ENCODE assay signal across 8 cellular contexts in the genomic region with DNA sequence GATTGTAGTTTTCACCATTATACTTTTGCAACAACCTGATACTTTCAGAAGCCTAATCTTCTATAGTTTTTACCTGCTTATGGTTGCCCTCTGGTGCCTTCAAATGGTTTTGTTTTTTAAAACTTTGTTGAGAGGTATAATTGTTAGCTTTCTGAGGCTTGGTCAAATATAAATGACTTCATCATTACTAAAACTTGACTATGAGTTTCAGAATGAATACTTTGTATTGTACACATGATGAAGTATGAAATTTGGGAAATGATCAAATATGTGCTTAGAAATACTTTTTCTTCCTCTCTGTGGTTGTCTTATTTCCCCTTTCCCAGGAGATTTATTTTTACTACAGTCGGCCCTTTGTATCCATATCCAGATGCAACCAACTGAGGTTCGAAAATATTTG.
DNase-seq lines count a peak whose midpoint lies in the region; ATAC-seq, FAIRE-seq and TF ChIP-seq lines count a peak whose summit lies in the region.

No MANE protein-coding gene starts in this region.

- DNase-seq in A172 (ENCODE audit: low spot score) = peak; percentile 38
- DNase-seq in K562 (ENCODE audit: extremely low read depth in 1 of 4, low spot score in 3 of 4) = no peak
- no peak for DNase-seq in occipital lobe (lab: John Stamatoyannopoulos, UW)
- DNase-seq in SKM-1 (lab: John Stamatoyannopoulos, UW; ENCODE audit: unreplicated experiment) = no peak
- no peak for DNase-seq in activated CD8-positive, alpha-beta memory T cell treated with anti-CD3 and anti-CD28 coated beads, Interleukin-2, amount 50 U/mL, for 48 hours

- no peaks in the 10 kb centered on the region for H3K9me1 ChIP-seq in K562 (ENCODE audit: control insufficient read depth, insufficient read depth, low read length)

- H3K4me2 ChIP-seq in K562 (ENCODE audit: insufficient read depth, low read length) = no peak overlapping the region

- CTCF ChIA-PET in K562 (lab: Yijun Ruan, JAX; ENCODE audit: low intra/inter-chr PET ratio) = interaction anchor here (1.0 kb wide), 1 partner anchor 154 kb away, joined by 3 read pairs; no protein-coding TSS in a partner anchor

- H3K9me3 ChIP-seq in K562 (replicated peaks; ENCODE audit: control insufficient read depth, insufficient read depth, low read depth, low read length) = no peaks in the 10 kb centered on the region; the same call in 1 of the 2 replicates

- no peak overlapping the region for H2AFZ ChIP-seq in K562 (ENCODE audit: low read depth, low read length)

- BruUV-seq in K562 (replicated peaks; lab: Mats Ljungman, UMichigan) = no TSS peak

- intact Hi-C loops in K562 (cut with micrococcal nuclease) = loop anchor here (5.0 kb wide), 1 partner anchor 156 kb away; no protein-coding TSS in a partner anchor

- no peaks in the 10 kb centered on the region for H4K20me1 ChIP-seq in K562 (replicated peaks; ENCODE audit: control insufficient read depth, insufficient read depth, low read length)

- WGBS in K562 (ENCODE audit: insufficient coverage, low coverage, missing lambda C conversion rate) = 0% methylated on average over 2 of the region's 2 CpGs

- POLR2A ChIA-PET in K562 (lab: Yijun Ruan, JAX) = no interaction called here

- H3K27ac ChIP-seq in K562 (ENCODE audit: extremely low read depth, low read depth, low read length) = no peak overlapping the region

- no peak for FAIRE-seq in K562 (lab: Jason Lieb, UNC)

- no peaks in the 10 kb centered on the region for H3K36me3 ChIP-seq in K562 (ENCODE audit: control insufficient read depth, insufficient read depth, low read length)

- H3K9ac ChIP-seq in K562 (ENCODE audit: insufficient read depth in 1 of 2, low read depth in 2 of 2, low read length in 2 of 2) = no peak overlapping the region

- peak in 1 of 2 experiments; percentile 39; a peak in 2 of 4 replicates for TF ChIP-seq RAD21 in K562 (CRISPR knock-in tag; conservative IDR thresholded peaks at IDR 0.05 in 1 of 2, IDR thresholded peaks at IDR 0.05 in 1 of 2)

- no peaks in the 10 kb centered on the region for H3K79me2 ChIP-seq in K562 (ENCODE audit: control insufficient read depth, insufficient read depth, low read length)

- TF ChIP-seq POLR2A in GM18505 (IDR thresholded peaks at IDR 0.05; ENCODE audit: borderline replicate concordance, extremely low read depth, insufficient read depth, insufficient read length) (no peak), K562 (conservative IDR thresholded peaks at IDR 0.05) (no peak)

- no peak for TF ChIP-seq EP300 in K562 (IDR thresholded peaks at IDR 0.05; ENCODE audit: low read length)

- H3K4me1 ChIP-seq in K562 (replicated peaks in 1 of 2; ENCODE audit: control insufficient read depth in 2 of 2, insufficient read depth in 2 of 2, low read length in 2 of 2) = no peaks in the 10 kb centered on the region

- ATAC-seq in GM18505 (IDR thresholded peaks at IDR 0.05; ENCODE audit: unreplicated experiment) = peak; percentile 54
- ATAC-seq in HG03280 (IDR thresholded peaks at IDR 0.05; ENCODE audit: unreplicated experiment) = peak; percentile 66
- ATAC-seq in K562 = peak; percentile 49; the same call in 1 of the 3 replicates
- ATAC-seq in HG02798 (IDR thresholded peaks at IDR 0.05; ENCODE audit: poor library complexity, unreplicated experiment) = no peak

- TF ChIP-seq CTCF in K562 (IDR thresholded peaks at IDR 0.05 in 2 of 3, conservative IDR thresholded peaks at IDR 0.05 in 1 of 3; ENCODE audit: insufficient read depth in 2 of 3, low read depth in 1 of 3, low read length in 3 of 3) = 0 out of 6 replicates have a peak, but pooled peaks of 1 of the 3 experiments have one; percentile 11

- no peaks in the 10 kb centered on the region for H3K27me3 ChIP-seq in K562 (ENCODE audit: control insufficient read depth in 2 of 2, insufficient read depth in 2 of 2, low read length in 2 of 2)

- no peak overlapping the region for H3K4me3 ChIP-seq in K562

- in situ Hi-C loops in K562 (cut with MboI) = no loop called here

TF ChIP-seq in K562, 482 proteins besides CTCF, POLR2A, EP300 and RAD21:
- TF ChIP-seq CAMTA2 (CRISPR knock-in tag; conservative IDR thresholded peaks at IDR 0.05) = no peak
- no peak for TF ChIP-seq ZNF431 (CRISPR knock-in tag; IDR thresholded peaks at IDR 0.05)
- no peak for TF ChIP-seq NCOA4 (IDR thresholded peaks at IDR 0.05; ENCODE audit: partially characterized antibody)
- no peak for TF ChIP-seq PRMT5 (CRISPR knock-in tag; IDR thresholded peaks at IDR 0.05)
- TF ChIP-seq ZC3H11A (IDR thresholded peaks at IDR 0.05; ENCODE audit: low read depth, low read length) = no peak
- no peak for TF ChIP-seq IRF2 (CRISPR knock-in tag; IDR thresholded peaks at IDR 0.05)
- no peak for TF ChIP-seq ATF1 (CRISPR knock-in tag; IDR thresholded peaks at IDR 0.05)
- TF ChIP-seq ATF1 (tag; IDR thresholded peaks at IDR 0.05) = no peak
- TF ChIP-seq, protein P1, sequence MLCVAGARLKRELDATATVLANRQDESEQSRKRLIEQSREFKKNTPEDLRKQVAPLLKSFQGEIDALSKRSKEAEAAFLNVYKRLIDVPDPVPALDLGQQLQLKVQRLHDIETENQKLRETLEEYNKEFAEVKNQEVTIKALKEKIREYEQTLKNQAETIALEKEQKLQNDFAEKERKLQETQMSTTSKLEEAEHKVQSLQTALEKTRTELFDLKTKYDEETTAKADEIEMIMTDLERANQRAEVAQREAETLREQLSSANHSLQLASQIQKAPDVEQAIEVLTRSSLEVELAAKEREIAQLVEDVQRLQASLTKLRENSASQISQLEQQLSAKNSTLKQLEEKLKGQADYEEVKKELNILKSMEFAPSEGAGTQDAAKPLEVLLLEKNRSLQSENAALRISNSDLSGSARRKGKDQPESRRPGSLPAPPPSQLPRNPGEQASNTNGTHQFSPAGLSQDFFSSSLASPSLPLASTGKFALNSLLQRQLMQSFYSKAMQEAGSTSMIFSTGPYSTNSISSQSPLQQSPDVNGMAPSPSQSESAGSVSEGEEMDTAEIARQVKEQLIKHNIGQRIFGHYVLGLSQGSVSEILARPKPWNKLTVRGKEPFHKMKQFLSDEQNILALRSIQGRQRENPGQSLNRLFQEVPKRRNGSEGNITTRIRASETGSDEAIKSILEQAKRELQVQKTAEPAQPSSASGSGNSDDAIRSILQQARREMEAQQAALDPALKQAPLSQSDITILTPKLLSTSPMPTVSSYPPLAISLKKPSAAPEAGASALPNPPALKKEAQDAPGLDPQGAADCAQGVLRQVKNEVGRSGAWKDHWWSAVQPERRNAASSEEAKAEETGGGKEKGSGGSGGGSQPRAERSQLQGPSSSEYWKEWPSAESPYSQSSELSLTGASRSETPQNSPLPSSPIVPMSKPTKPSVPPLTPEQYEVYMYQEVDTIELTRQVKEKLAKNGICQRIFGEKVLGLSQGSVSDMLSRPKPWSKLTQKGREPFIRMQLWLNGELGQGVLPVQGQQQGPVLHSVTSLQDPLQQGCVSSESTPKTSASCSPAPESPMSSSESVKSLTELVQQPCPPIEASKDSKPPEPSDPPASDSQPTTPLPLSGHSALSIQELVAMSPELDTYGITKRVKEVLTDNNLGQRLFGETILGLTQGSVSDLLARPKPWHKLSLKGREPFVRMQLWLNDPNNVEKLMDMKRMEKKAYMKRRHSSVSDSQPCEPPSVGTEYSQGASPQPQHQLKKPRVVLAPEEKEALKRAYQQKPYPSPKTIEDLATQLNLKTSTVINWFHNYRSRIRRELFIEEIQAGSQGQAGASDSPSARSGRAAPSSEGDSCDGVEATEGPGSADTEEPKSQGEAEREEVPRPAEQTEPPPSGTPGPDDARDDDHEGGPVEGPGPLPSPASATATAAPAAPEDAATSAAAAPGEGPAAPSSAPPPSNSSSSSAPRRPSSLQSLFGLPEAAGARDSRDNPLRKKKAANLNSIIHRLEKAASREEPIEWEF (CRISPR knock-in tag; IDR thresholded peaks at IDR 0.05) = no peak
- TF ChIP-seq, protein P2, sequence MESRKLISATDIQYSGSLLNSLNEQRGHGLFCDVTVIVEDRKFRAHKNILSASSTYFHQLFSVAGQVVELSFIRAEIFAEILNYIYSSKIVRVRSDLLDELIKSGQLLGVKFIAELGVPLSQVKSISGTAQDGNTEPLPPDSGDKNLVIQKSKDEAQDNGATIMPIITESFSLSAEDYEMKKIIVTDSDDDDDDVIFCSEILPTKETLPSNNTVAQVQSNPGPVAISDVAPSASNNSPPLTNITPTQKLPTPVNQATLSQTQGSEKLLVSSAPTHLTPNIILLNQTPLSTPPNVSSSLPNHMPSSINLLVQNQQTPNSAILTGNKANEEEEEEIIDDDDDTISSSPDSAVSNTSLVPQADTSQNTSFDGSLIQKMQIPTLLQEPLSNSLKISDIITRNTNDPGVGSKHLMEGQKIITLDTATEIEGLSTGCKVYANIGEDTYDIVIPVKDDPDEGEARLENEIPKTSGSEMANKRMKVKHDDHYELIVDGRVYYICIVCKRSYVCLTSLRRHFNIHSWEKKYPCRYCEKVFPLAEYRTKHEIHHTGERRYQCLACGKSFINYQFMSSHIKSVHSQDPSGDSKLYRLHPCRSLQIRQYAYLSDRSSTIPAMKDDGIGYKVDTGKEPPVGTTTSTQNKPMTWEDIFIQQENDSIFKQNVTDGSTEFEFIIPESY (CRISPR knock-in tag; IDR thresholded peaks at IDR 0.05) = no peak
